ENCODE assay signal across 10 cellular contexts in genomic region chr1:207942340-207942741, GRCh38. TPM values are rescaled to one million over a fixed set of nuclear protein-coding genes. Genes with fewer than 3 reads are reported as not detected.
DNase-seq lines count a peak whose midpoint lies in the region; ATAC-seq and TF ChIP-seq lines count a peak whose summit lies in the region.
"Not testable (repeated sequence)": the region's sequence is repeated elsewhere in the genome, so short reads cannot be mapped to it uniquely, and the experiment has no call there.
"Had no signal": no experiment of that assay in that cellular context is flagged by ENCODE, and none has a peak within 500 bp of the region (broad histone marks: within the 10 kb centered on the region; RNA-seq: fewer than 3 reads in every experiment).

No MANE protein-coding gene starts in this region.

- H3K27ac ChIP-seq in OCI-LY3 (ENCODE audit: low read length), result peak overlapping the region; percentile 28
- H3K27ac ChIP-seq in caudate nucleus (ENCODE audit: low read depth, low read length), result peak overlapping the region; percentile 52
- H3K27ac ChIP-seq in skin epidermis, result peak overlapping the region in 17 of 21 experiments; percentile 3 to 81 (median 57)
- peak overlapping the region; percentile 65 to 88 for H3K27ac ChIP-seq in uterus

- H3K9me3 ChIP-seq in OCI-LY3 (ENCODE audit: insufficient read depth, low read length); uterus: not testable (repeated sequence)

- peak overlapping the region; percentile 83 for H2AFZ ChIP-seq in OCI-LY3 (ENCODE audit: low read depth, low read length)

- H3K27me3 ChIP-seq in OCI-LY3 (ENCODE audit: low read depth, low read length); uterus: not testable (repeated sequence)

- not testable (repeated sequence) for DNase-seq in caudate nucleus (lab: John Stamatoyannopoulos, UW); uterus
- DNase-seq in cardiac septum (ENCODE audit: low spot score) (peak; percentile 76), midbrain (lab: John Stamatoyannopoulos, UW) (peak; percentile 23)

- TF ChIP-seq POLR2A in uterus (IDR thresholded peaks at IDR 0.05), result not testable (repeated sequence)

- not testable (repeated sequence) for TF ChIP-seq CTCF in OCI-LY3 (IDR thresholded peaks at IDR 0.05; ENCODE audit: low read depth, low read length); uterus (IDR thresholded peaks at IDR 0.05)

- not testable (repeated sequence) for H3K36me3 ChIP-seq in OCI-LY3 (replicated peaks; ENCODE audit: low read depth, low read length); uterus

- peak overlapping the region; percentile 56 for H3K9ac ChIP-seq in OCI-LY3 (ENCODE audit: low read length)

- not testable (repeated sequence) for H4K20me1 ChIP-seq in OCI-LY3 (ENCODE audit: insufficient read depth, low read length)

- ATAC-seq in GM18511 (IDR thresholded peaks at IDR 0.05; ENCODE audit: unreplicated experiment) (peak; percentile 67), HG02973 (IDR thresholded peaks at IDR 0.05; ENCODE audit: unreplicated experiment) (peak; percentile 82)

- intact Hi-C loops in cardiac septum (cut with DNase I), result loop anchor here (2.0 kb wide), 1 partner anchor 14 kb away; no protein-coding TSS in a partner anchor
- intact Hi-C loops in uterus (cut with DNase I; ENCODE audit: low total_unique reads), result not testable (repeated sequence)

- peak overlapping the region; percentile 81 for H3K4me2 ChIP-seq in OCI-LY3 (ENCODE audit: low read length)

- not testable (repeated sequence) for H3K79me2 ChIP-seq in OCI-LY3 (ENCODE audit: low read length)

- H3K4me1 ChIP-seq in OCI-LY3 (ENCODE audit: low read length), result peaks cover 18% of the 10 kb centered on the region
- not testable (repeated sequence) for H3K4me1 ChIP-seq in uterus

- H3K4me3 ChIP-seq in OCI-LY3 (ENCODE audit: low read length) (peak overlapping the region; percentile 72), skin epidermis (peak overlapping the region in 1 of 7 experiments; percentile 3)
- not testable (repeated sequence) for H3K4me3 ChIP-seq in uterus

RNA-seq across cellular contexts. Expression of gene CD34, which starts 31.4 kb away (rescaled TPM):
- total RNA-seq in cardiac septum (49.9 TPM), uterus (100 to 1,000 TPM in 2 of 4 donors, 10 to 100 TPM in 2; 39.2 to 135 (median 81.2) TPM)
- total RNA-seq: activated T-helper 2 cell treated with anti-CD3 and anti-CD28 coated beads, Interferon-gamma antibody, Interleukin-2, Interleukin-4, amounts not matched to agents 10 μg/mL and 5 μg/mL and 100 μg/mL, durations not matched to agents 14 hours and 24 hours and 36 hours; natural killer cell treated with Interleukin-12 subunit alpha and Interleukin-12 subunit beta and Interleukin-15 and Interleukin-18, amount 100 ng/mL, for 72 hours had no signal
